In the genomic region with DNA sequence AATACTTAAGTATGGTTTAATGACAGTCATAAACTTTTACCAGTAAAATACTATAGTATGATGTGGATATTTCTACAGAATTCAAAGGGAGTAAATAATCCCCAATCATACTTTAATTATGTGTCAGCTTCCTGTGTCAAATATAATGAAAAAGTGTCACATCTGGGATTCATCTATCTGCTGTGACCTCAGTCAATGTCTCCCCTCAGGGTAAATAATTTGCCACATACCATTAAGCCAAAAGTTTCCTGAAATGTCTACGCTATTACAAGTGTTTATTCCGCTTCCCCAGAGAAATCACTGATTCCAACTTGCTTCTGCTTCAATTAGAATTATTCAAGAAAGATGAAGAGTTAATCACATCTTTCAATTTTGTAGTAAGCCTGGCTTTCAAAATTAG, we compare ENCODE assay signal across 19 cellular contexts.
"Had no signal": no experiment of that assay in that cellular context is flagged by ENCODE, and none has a peak within 500 bp of the region (broad histone marks: within the 10 kb centered on the region; RNA-seq: fewer than 3 reads in every experiment).

No MANE protein-coding gene starts in this region.

- H3K9me3 ChIP-seq: tibial artery had no signal

- DNase-seq: activated CD4-positive, alpha-beta T cell treated with anti-CD3 and anti-CD28 coated beads, Interleukin-2, amount 10 ng/mL, durations not matched to agents 24 days and 14 days; activated CD8-positive, alpha-beta memory T cell treated with anti-CD3 and anti-CD28 coated beads, Interleukin-2, amount 50 U/mL, for 4 hours; activated effector memory CD4-positive, alpha-beta T cell treated with Interleukin-2 at 50 U/mL for 16 hours; activated naive CD4-positive, alpha-beta T cell treated with anti-CD3 and anti-CD28 coated beads, Interleukin-2, amount 10 ng/mL, durations not matched to agents 7 days and 5 days; activated naive CD8-positive, alpha-beta T cell treated with anti-CD3 and anti-CD28 coated beads, Interleukin-2, amount 50 U/mL, for 24 hours; activated T-cell treated with anti-CD3 and anti-CD28 coated beads, Interleukin-2, amount 50 U/mL, for 4 hours; dermis blood vessel endothelial cell; effector memory CD4-positive, alpha-beta T cell; foreskin melanocyte; glutamatergic neuron; hippocampal formation; islet precursor cell; midbrain; stimulated activated CD4-positive, alpha-beta T cell treated with anti-CD3 and anti-CD28 coated beads, Interleukin-2, amount 100 ng/mL, for 24 hours; stimulated activated naive CD4-positive, alpha-beta T cell treated with Interleukin-2 at 50 U/mL for 16 hours; T-cell; tibial artery had no signal

- H3K27me3 ChIP-seq: tibial artery had no signal

- H3K9me3 Mint-ChIP-seq: activated CD4-positive, alpha-beta T cell treated with anti-CD3 and anti-CD28 coated beads, Interleukin-2, amount 10 ng/mL, durations not matched to agents 24 days and 14 days; activated naive CD4-positive, alpha-beta T cell treated with anti-CD3 and anti-CD28 coated beads, Interleukin-2, amount 10 ng/mL, durations not matched to agents 7 days and 5 days; activated naive CD8-positive, alpha-beta T cell treated with anti-CD3 and anti-CD28 coated beads, Interleukin-2, amount 50 U/mL, for 24 hours; activated T-cell treated with anti-CD3 and anti-CD28 coated beads, Interleukin-2, amount 50 U/mL, for 4 hours; nephron; T-cell had no signal

- ATAC-seq: activated naive CD8-positive, alpha-beta T cell treated with anti-CD3 and anti-CD28 coated beads, Interleukin-2, amount 50 U/mL, for 24 hours; activated T-cell treated with anti-CD3 and anti-CD28 coated beads, Interleukin-2, amount 50 U/mL, for 4 hours; T-cell had no signal

- H3K27ac Mint-ChIP-seq: activated CD4-positive, alpha-beta T cell treated with anti-CD3 and anti-CD28 coated beads, Interleukin-2, amount 10 ng/mL, durations not matched to agents 24 days and 14 days; activated naive CD4-positive, alpha-beta T cell treated with anti-CD3 and anti-CD28 coated beads, Interleukin-2, amount 10 ng/mL, durations not matched to agents 7 days and 5 days; activated naive CD8-positive, alpha-beta T cell treated with anti-CD3 and anti-CD28 coated beads, Interleukin-2, amount 50 U/mL, for 24 hours; nephron; T-cell had no signal

- H3K4me3 ChIP-seq: lung, tibial artery had no signal

- H3K27me3 Mint-ChIP-seq: activated CD4-positive, alpha-beta T cell treated with anti-CD3 and anti-CD28 coated beads, Interleukin-2, amount 10 ng/mL, durations not matched to agents 24 days and 14 days; activated naive CD4-positive, alpha-beta T cell treated with anti-CD3 and anti-CD28 coated beads, Interleukin-2, amount 10 ng/mL, durations not matched to agents 7 days and 5 days had no signal

- H3K36me3 Mint-ChIP-seq: activated naive CD4-positive, alpha-beta T cell treated with anti-CD3 and anti-CD28 coated beads, Interleukin-2, amount 10 ng/mL, durations not matched to agents 7 days and 5 days; T-cell had no signal

- H3K4me1 Mint-ChIP-seq: activated CD4-positive, alpha-beta T cell treated with anti-CD3 and anti-CD28 coated beads, Interleukin-2, amount 10 ng/mL, durations not matched to agents 24 days and 14 days; activated naive CD4-positive, alpha-beta T cell treated with anti-CD3 and anti-CD28 coated beads, Interleukin-2, amount 10 ng/mL, durations not matched to agents 7 days and 5 days; activated naive CD8-positive, alpha-beta T cell treated with anti-CD3 and anti-CD28 coated beads, Interleukin-2, amount 50 U/mL, for 24 hours; nephron; T-cell had no signal

- H3K4me3 Mint-ChIP-seq: activated CD4-positive, alpha-beta T cell treated with anti-CD3 and anti-CD28 coated beads, Interleukin-2, amount 10 ng/mL, durations not matched to agents 24 days and 14 days; activated naive CD4-positive, alpha-beta T cell treated with anti-CD3 and anti-CD28 coated beads, Interleukin-2, amount 10 ng/mL, durations not matched to agents 7 days and 5 days; activated naive CD8-positive, alpha-beta T cell treated with anti-CD3 and anti-CD28 coated beads, Interleukin-2, amount 50 U/mL, for 24 hours; activated T-cell treated with anti-CD3 and anti-CD28 coated beads, Interleukin-2, amount 50 U/mL, for 4 hours; nephron; T-cell had no signal
